In the genomic region with DNA sequence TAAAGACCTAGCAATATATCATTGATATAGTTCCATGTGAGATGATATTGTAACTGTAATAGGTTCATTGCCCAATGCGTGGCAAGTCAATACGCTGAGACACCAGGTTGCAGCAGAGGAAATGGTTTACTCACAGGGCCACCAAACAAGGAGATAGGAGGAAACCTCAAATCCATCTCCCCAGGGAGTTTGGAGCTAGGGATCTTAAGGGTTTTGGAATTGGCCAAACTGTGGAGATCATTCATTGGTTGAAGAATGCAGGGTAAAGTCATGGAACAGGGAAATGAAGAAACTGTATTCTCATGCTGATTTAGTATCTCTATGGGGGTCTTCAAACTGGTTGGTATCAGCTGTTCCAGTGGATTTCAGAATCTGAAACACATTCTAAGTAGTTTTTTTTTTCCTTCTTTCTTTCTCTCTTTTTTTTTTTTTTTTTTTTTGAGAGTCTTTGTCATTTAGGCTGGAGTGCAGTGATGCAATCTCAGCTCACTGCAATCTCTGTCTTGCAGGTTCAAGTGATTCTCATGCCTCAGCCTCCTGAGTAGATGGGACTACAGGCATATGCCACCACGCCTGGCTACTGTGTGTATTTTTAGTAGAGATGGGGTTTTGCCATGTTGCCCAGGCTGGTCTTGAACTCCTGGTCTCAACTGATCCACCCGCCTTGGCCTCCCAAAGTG, we compare ENCODE assay signal across 34 cellular contexts. TPM values are rescaled to one million over a fixed set of nuclear protein-coding genes. Genes with fewer than 3 reads are reported as not detected.
DNase-seq lines count a peak whose midpoint lies in the region; ATAC-seq and TF ChIP-seq lines count a peak whose summit lies in the region.
"Had no signal": no experiment of that assay in that cellular context is flagged by ENCODE, and none has a peak within 500 bp of the region (broad histone marks: within the 10 kb centered on the region; RNA-seq: fewer than 3 reads in every experiment).

No MANE protein-coding gene starts in this region.

- no peak overlapping the region for H3K4ac ChIP-seq in mesendoderm (ENCODE audit: low read depth, low read length)

- no peak overlapping the region for H3K23ac ChIP-seq in mesendoderm (ENCODE audit: low read length)

- H3K9me3 ChIP-seq in HUES6 (ENCODE audit: control insufficient read depth, insufficient read depth, low read depth, low read length) (peaks cover 8% of the 10 kb centered on the region), endodermal cell (ENCODE audit: control insufficient read depth, low read length) (peaks cover 21% of the 10 kb centered on the region)
- H3K9me3 ChIP-seq: BE2C, body of pancreas, right atrium auricular region, spleen, thoracic aorta, uterus had no signal

- H3K79me1 ChIP-seq in mesendoderm (ENCODE audit: low read length) = no peaks in the 10 kb centered on the region

- no peak overlapping the region for H4K8ac ChIP-seq in mesendoderm (ENCODE audit: low read depth, low read length)

- H3K27me3 ChIP-seq in HUES6 (ENCODE audit: control insufficient read depth, insufficient read depth, low read length) (no peaks in the 10 kb centered on the region), endodermal cell (ENCODE audit: control insufficient read depth, insufficient read depth, low read length, poor library complexity, severe bottlenecking) (no peaks in the 10 kb centered on the region), mesendoderm (ENCODE audit: insufficient read depth, low read length, poor library complexity) (no peaks in the 10 kb centered on the region)
- H3K27me3 ChIP-seq: BE2C, body of pancreas, right atrium auricular region, spleen, uterus had no signal

- H3K36me3 ChIP-seq in HUES6 (ENCODE audit: control insufficient read depth, insufficient read depth, low read length) = no peaks in the 10 kb centered on the region
- H3K36me3 ChIP-seq in endodermal cell (ENCODE audit: control insufficient read depth, insufficient read depth, low read length) = no peaks in the 10 kb centered on the region
- no peaks in the 10 kb centered on the region for H3K36me3 ChIP-seq in mesendoderm (ENCODE audit: control insufficient read depth, insufficient read depth, low read length)
- H3K36me3 ChIP-seq: BE2C, HAP-1, right atrium auricular region, spleen, thoracic aorta, uterus had no signal

- no peak overlapping the region for H4K5ac ChIP-seq in mesendoderm (ENCODE audit: low read length)

- H3K27me3 Mint-ChIP-seq in endodermal cell (ENCODE audit: insufficient read depth) = no peaks in the 10 kb centered on the region
- H3K27me3 Mint-ChIP-seq: dendritic cell treated with granulocyte-macrophage colony-stimulating factor and Interleukin-4, amounts not matched to agents 40 ng/mL and 50 ng/mL, for 4 days; stimulated activated naive CD8-positive, alpha-beta T cell treated with anti-CD3 and anti-CD28 coated beads, Interleukin-15, amount 100 ng/mL, for 72 hours had no signal

- no peak overlapping the region for H3K4me3 ChIP-seq in HUES6 (ENCODE audit: low read depth, low read length)
- no peak overlapping the region for H3K4me3 ChIP-seq in endodermal cell (ENCODE audit: low read length)
- no peak overlapping the region for H3K4me3 ChIP-seq in mesendoderm (ENCODE audit: low read length)
- H3K4me3 ChIP-seq: body of pancreas, HAP-1, right atrium auricular region, spleen, thoracic aorta, uterus had no signal

- H3K4me1 Mint-ChIP-seq in endodermal cell = peaks cover 23% of the 10 kb centered on the region
- H3K4me1 Mint-ChIP-seq: activated CD4-positive, alpha-beta memory T cell treated with anti-CD3 and anti-CD28 coated beads, Interleukin-2, amount 10 ng/mL, durations not matched to agents 7 days and 5 days had no signal

- H2BK5ac ChIP-seq in mesendoderm (ENCODE audit: low read length) = no peak overlapping the region

- H3K9me3 Mint-ChIP-seq in endodermal cell = peaks cover 31% of the 10 kb centered on the region
- H3K9me3 Mint-ChIP-seq: activated naive CD4-positive, alpha-beta T cell treated with anti-CD3 and anti-CD28 coated beads, Interleukin-2, amount 10 ng/mL, durations not matched to agents 7 days and 5 days; activated T-helper 1 cell treated with anti-CD3 and anti-CD28 coated beads, Interleukin-12 subunit alpha, Interleukin-12 subunit beta, Interleukin-2, Interleukin-4 antibody, amounts not matched to agents 30 ng/mL and 10 ng/mL and 1 ng/mL, durations not matched to agents 14 hours and 24 hours and 36 hours; dendritic cell treated with granulocyte-macrophage colony-stimulating factor and Interleukin-4, amounts not matched to agents 40 ng/mL and 50 ng/mL, for 4 days; T-helper 1 cell treated with Interleukin-12 subunit alpha and Interleukin-12 subunit beta and Interleukin-4 antibody, amounts not matched to agents 30 μg/mL and 1 μg/mL, for 36 hours had no signal

- H3K4me1 ChIP-seq in HUES6 (ENCODE audit: control insufficient read depth, insufficient read depth, low read length) (peaks cover 39% of the 10 kb centered on the region), endodermal cell (ENCODE audit: control insufficient read depth, insufficient read depth, low read length) (peaks cover 3% of the 10 kb centered on the region), mesendoderm (ENCODE audit: control insufficient read depth, low read depth, low read length) (peaks cover 5% of the 10 kb centered on the region)
- H3K4me1 ChIP-seq: BE2C, body of pancreas, right atrium auricular region, spleen, uterus had no signal

- no peaks in the 10 kb centered on the region for H3K79me2 ChIP-seq in mesendoderm (ENCODE audit: control insufficient read depth, insufficient read depth, low read length)

- DNase-seq in ELR (ENCODE audit: low read depth) = peak; percentile 19
- peak; percentile 62 for DNase-seq in endodermal cell
- DNase-seq in mesendoderm = peak; percentile 78
- no peak for DNase-seq in activated naive CD4-positive, alpha-beta T cell (lab: John Stamatoyannopoulos, UW)
- no peak for DNase-seq in NCI-H2227 treated with DMSO at 0.1 percent for 48 hours (lab: John Stamatoyannopoulos, UW)
- DNase-seq: activated CD4-positive, alpha-beta memory T cell treated with anti-CD3 and anti-CD28 coated beads, Interleukin-2, amount 10 ng/mL, durations not matched to agents 7 days and 5 days; activated CD4-positive, alpha-beta T cell treated with anti-CD3 and anti-CD28 coated beads for 1 hour; activated CD8-positive, alpha-beta memory T cell treated with anti-CD3 and anti-CD28 coated beads, Interleukin-2, amount 50 U/mL, for 48 hours; activated naive CD4-positive, alpha-beta T cell treated with anti-CD3 and anti-CD28 coated beads, Interleukin-2, amount 10 ng/mL, durations not matched to agents 7 days and 5 days; BE2C; body of pancreas; CD8-positive, alpha-beta T cell; EL; KBM-7; left ventricle myocardium superior; NCI-H1417; NCI-H2029; NCI-H526; NK-92 treated with Interleukin-12 subunit alpha and Interleukin-12 subunit beta, amount 100 ng/mL, for 24 hours; spleen; stimulated activated CD4-positive, alpha-beta T cell treated with anti-CD3 and anti-CD28 coated beads, Interleukin-2, amount 100 ng/mL, for 24 hours; stimulated activated CD8-positive, alpha-beta memory T cell treated with anti-CD3 and anti-CD28 coated beads, Interleukin-4, amount 100 ng/mL, for 48 hours; stimulated activated naive CD8-positive, alpha-beta T cell treated with anti-CD3 and anti-CD28 coated beads, Interleukin-15, amount 100 ng/mL, for 72 hours; uterus had no signal

- no peak overlapping the region for H2BK120ac ChIP-seq in mesendoderm (ENCODE audit: low read depth, low read length)

- H3K18ac ChIP-seq in mesendoderm (ENCODE audit: low read length) = no peak overlapping the region

- H3K36me3 Mint-ChIP-seq in endodermal cell (ENCODE audit: low read depth) = peaks cover 6% of the 10 kb centered on the region
- H3K36me3 Mint-ChIP-seq: activated naive CD4-positive, alpha-beta T cell treated with anti-CD3 and anti-CD28 coated beads, Interleukin-2, amount 10 ng/mL, durations not matched to agents 7 days and 5 days; CD8-positive, alpha-beta T cell had no signal

- TF ChIP-seq CTCF in endodermal cell (conservative IDR thresholded peaks at IDR 0.05) = no peak

- no peak overlapping the region for H2BK15ac ChIP-seq in mesendoderm (replicated peaks; ENCODE audit: low read depth)

- peak overlapping the region; percentile 99 for H3K27ac ChIP-seq in HUES6 (ENCODE audit: low read depth, low read length)
- no peak overlapping the region for H3K27ac ChIP-seq in endodermal cell (ENCODE audit: low read depth, low read length)
- H3K27ac ChIP-seq in mesendoderm (ENCODE audit: low read depth, low read length) = no peak overlapping the region
- H3K27ac ChIP-seq: body of pancreas, right atrium auricular region, spleen, uterus had no signal

- H3K27ac Mint-ChIP-seq in endodermal cell = peak overlapping the region; percentile 8
- H3K27ac Mint-ChIP-seq: activated CD4-positive, alpha-beta memory T cell treated with anti-CD3 and anti-CD28 coated beads, Interleukin-2, amount 10 ng/mL, durations not matched to agents 7 days and 5 days; activated naive CD4-positive, alpha-beta T cell treated with anti-CD3 and anti-CD28 coated beads, Interleukin-2, amount 10 ng/mL, durations not matched to agents 7 days and 5 days; activated T-helper 1 cell treated with anti-CD3 and anti-CD28 coated beads, Interleukin-12 subunit alpha, Interleukin-12 subunit beta, Interleukin-2, Interleukin-4 antibody, amounts not matched to agents 30 ng/mL and 10 ng/mL and 1 ng/mL, durations not matched to agents 14 hours and 24 hours and 36 hours; CD8-positive, alpha-beta T cell; dendritic cell treated with granulocyte-macrophage colony-stimulating factor and Interleukin-4, amounts not matched to agents 40 ng/mL and 50 ng/mL, for 4 days; T-helper 1 cell treated with Interleukin-12 subunit alpha and Interleukin-12 subunit beta and Interleukin-4 antibody, amounts not matched to agents 30 μg/mL and 1 μg/mL, for 36 hours had no signal

- H2AK5ac ChIP-seq in mesendoderm (ENCODE audit: low read length) = no peak overlapping the region

- no peak overlapping the region for H3K56ac ChIP-seq in mesendoderm (ENCODE audit: low read length)

- H3K4me3 Mint-ChIP-seq in endodermal cell = no peak overlapping the region
- H3K4me3 Mint-ChIP-seq: activated CD4-positive, alpha-beta memory T cell treated with anti-CD3 and anti-CD28 coated beads, Interleukin-2, amount 10 ng/mL, durations not matched to agents 7 days and 5 days; activated naive CD4-positive, alpha-beta T cell treated with anti-CD3 and anti-CD28 coated beads, Interleukin-2, amount 10 ng/mL, durations not matched to agents 7 days and 5 days; activated T-helper 1 cell treated with anti-CD3 and anti-CD28 coated beads, Interleukin-12 subunit alpha, Interleukin-12 subunit beta, Interleukin-2, Interleukin-4 antibody, amounts not matched to agents 30 ng/mL and 10 ng/mL and 1 ng/mL, durations not matched to agents 14 hours and 24 hours and 36 hours; CD8-positive, alpha-beta T cell; dendritic cell treated with granulocyte-macrophage colony-stimulating factor and Interleukin-4, amounts not matched to agents 40 ng/mL and 50 ng/mL, for 4 days; stimulated activated naive CD8-positive, alpha-beta T cell treated with anti-CD3 and anti-CD28 coated beads, Interleukin-15, amount 100 ng/mL, for 72 hours; T-helper 1 cell treated with Interleukin-12 subunit alpha and Interleukin-12 subunit beta and Interleukin-4 antibody, amounts not matched to agents 30 μg/mL and 1 μg/mL, for 36 hours had no signal

- ATAC-seq in HG02588 (IDR thresholded peaks at IDR 0.05; ENCODE audit: unreplicated experiment) = no peak
- ATAC-seq: body of pancreas; CD8-positive, alpha-beta T cell; esophagus mucosa; left ventricle myocardium superior; Right ventricle myocardium inferior; stimulated activated naive CD8-positive, alpha-beta T cell treated with anti-CD3 and anti-CD28 coated beads, Interleukin-15, amount 100 ng/mL, for 72 hours had no signal

- WGBS in endodermal cell (ENCODE audit: insufficient coverage in 1 of 2, insufficient read length in 1 of 2), 2 experiments = 78 to 85% methylated on average over 3 to 4 of the region's 4 CpGs
- WGBS in mesendoderm (ENCODE audit: extremely low coverage, insufficient coverage, low lambda C conversion rate) = no CpG with 5 or more reads among the region's 4 CpGs

- H3K9ac ChIP-seq in HUES6 (ENCODE audit: low read length) (peak overlapping the region; percentile 81), endodermal cell (ENCODE audit: extremely low read depth, low read length, poor library complexity, severe bottlenecking) (no peak overlapping the region), mesendoderm (ENCODE audit: low read length) (no peak overlapping the region)

- H3K4me2 ChIP-seq in mesendoderm (ENCODE audit: low read length) = no peak overlapping the region

RNA-seq across cellular contexts. Expression of a gene that starts 30.7 kb away (rescaled TPM):
- total RNA-seq in endodermal cell = 10 to 100 TPM; 54.9 to 70.5 TPM
- 43.9 TPM for polyA plus RNA-seq in endodermal cell (2013, experiment 1 of 2)
- 39.6 TPM for polyA plus RNA-seq in endodermal cell (2013, experiment 2 of 2)
- 39.7 TPM for polyA plus RNA-seq in mesendoderm (2013, experiment 1 of 2)
- polyA plus RNA-seq in mesendoderm (2013, experiment 2 of 2) = 42.3 TPM

Comparison
In these comparisons a context has a peak if more than half of its experiments do, and no peak if none do; other contexts are left out.
1. DNase-seq: peak in ELR (single experiment), endodermal cell (single experiment) and mesendoderm (single experiment); none in activated naive CD4-positive, alpha-beta T cell (0 of 4) and NCI-H2227 treated with DMSO at 0.1 percent for 48 hours (single experiment).